ENCODE assay signal across 25 cellular contexts in genomic region chr10:116241642-116242405, GRCh38. TPM values are rescaled to one million over a fixed set of nuclear protein-coding genes. Genes with fewer than 3 reads are reported as not detected.
DNase-seq lines count a peak whose midpoint lies in the region; ATAC-seq and TF ChIP-seq lines count a peak whose summit lies in the region.
"Had no signal": no experiment of that assay in that cellular context is flagged by ENCODE, and none has a peak within 500 bp of the region (broad histone marks: within the 10 kb centered on the region; RNA-seq: fewer than 3 reads in every experiment).

No MANE protein-coding gene starts in this region.

- no peak overlapping the region for H3K27ac ChIP-seq in aorta (ENCODE audit: low read depth in 1 of 2, low read length in 2 of 2)
- H3K27ac ChIP-seq: BLaER1 treated with 17β-estradiol and CSF1 and Interleukin-3, amounts not matched to agents 10 nM and 100 nM; HL-60; KMS-11; SJSA1 had no signal

- H3K4me3 Mint-ChIP-seq in nephron = no peak overlapping the region
- no peak overlapping the region for H3K4me3 Mint-ChIP-seq in activated CD4-positive, alpha-beta T cell treated with anti-CD3 and anti-CD28 coated beads for 36 hours
- H3K4me3 Mint-ChIP-seq: CD4-positive, alpha-beta T cell; IgD-negative memory B cell had no signal

- H3K4me3 ChIP-seq in HFF-Myc (replicated peaks; ENCODE audit: low read depth, low read length) = no peak overlapping the region
- H3K4me3 ChIP-seq in aorta (ENCODE audit: low read length in 2 of 2) = no peak overlapping the region
- H3K4me3 ChIP-seq: BLaER1 treated with 17β-estradiol and CSF1 and Interleukin-3, amounts not matched to agents 10 nM and 100 nM; SJSA1 had no signal

- WGBS in aorta, 2 donors = 85 to 86% methylated on average over 6 of the region's 6 CpGs

- H3K4me1 Mint-ChIP-seq in nephron = peaks cover 69% of the 10 kb centered on the region
- H3K4me1 Mint-ChIP-seq in activated CD4-positive, alpha-beta T cell treated with anti-CD3 and anti-CD28 coated beads for 36 hours = no peaks in the 10 kb centered on the region
- H3K4me1 Mint-ChIP-seq: IgD-negative memory B cell had no signal

- H3K27me3 ChIP-seq in aorta (ENCODE audit: control insufficient read depth in 1 of 2, insufficient read depth in 2 of 2, low read length in 1 of 2) = no peaks in the 10 kb centered on the region
- H3K27me3 ChIP-seq: BLaER1 treated with 17β-estradiol and CSF1 and Interleukin-3, amounts not matched to agents 10 nM and 100 nM; SJSA1 had no signal

- intact Hi-C loops in activated CD4-positive, alpha-beta T cell treated with anti-CD3 and anti-CD28 coated beads for 36 hours (cut with DNase I, micrococcal nuclease) = no loop called here
- intact Hi-C loops in aorta (cut with DNase I) = no loop called here

- H3K27me3 Mint-ChIP-seq in nephron (ENCODE audit: low read depth) = no peaks in the 10 kb centered on the region
- H3K27me3 Mint-ChIP-seq in activated CD4-positive, alpha-beta T cell treated with anti-CD3 and anti-CD28 coated beads for 36 hours = no peaks in the 10 kb centered on the region
- H3K27me3 Mint-ChIP-seq: CD4-positive, alpha-beta T cell; IgD-negative memory B cell had no signal

- CTCF ChIA-PET in activated CD4-positive, alpha-beta T cell treated with anti-CD3 and anti-CD28 coated beads for 36 hours (lab: Charles Lee) = no interaction called here
- CTCF ChIA-PET in HEK293T (lab: Yijun Ruan, JAX) = no interaction called here

- TF ChIP-seq CTCF in AG09319 (IDR thresholded peaks at IDR 0.05; ENCODE audit: low read depth, low read length) = no peak
- TF ChIP-seq CTCF in HFF-Myc (IDR thresholded peaks at IDR 0.05; ENCODE audit: low read depth, low read length, missing control alignments) = no peak
- no peak for TF ChIP-seq CTCF in nephron (IDR thresholded peaks at IDR 0.05; ENCODE audit: unreplicated experiment in 3 of 3)

- H3K36me3 ChIP-seq in aorta (ENCODE audit: control insufficient read depth in 1 of 2, insufficient read depth in 2 of 2, low read length in 1 of 2) = no peaks in the 10 kb centered on the region
- H3K36me3 ChIP-seq: BLaER1 treated with 17β-estradiol and CSF1 and Interleukin-3, amounts not matched to agents 10 nM and 100 nM; SJSA1 had no signal

- peaks cover 0 to 5% of the 10 kb centered on the region in 2 donors for H3K4me1 ChIP-seq in aorta (ENCODE audit: control insufficient read depth in 1 of 2, insufficient read depth in 2 of 2, low read length in 2 of 2)
- H3K4me1 ChIP-seq: SJSA1 had no signal

- H3K9me3 ChIP-seq in aorta (ENCODE audit: control insufficient read depth, low read length) = no peaks in the 10 kb centered on the region
- H3K9me3 ChIP-seq: BLaER1 treated with 17β-estradiol and CSF1 and Interleukin-3, amounts not matched to agents 10 nM and 100 nM; SJSA1 had no signal

- H3K9me3 Mint-ChIP-seq in nephron = no peaks in the 10 kb centered on the region
- H3K9me3 Mint-ChIP-seq in activated CD4-positive, alpha-beta T cell treated with anti-CD3 and anti-CD28 coated beads for 36 hours (ENCODE audit: low read depth) = no peaks in the 10 kb centered on the region
- H3K9me3 Mint-ChIP-seq: CD4-positive, alpha-beta T cell had no signal

- H3K27ac Mint-ChIP-seq in nephron = peak overlapping the region in 2 of 3 experiments; percentile 44 to 56
- no peak overlapping the region for H3K27ac Mint-ChIP-seq in activated CD4-positive, alpha-beta T cell treated with anti-CD3 and anti-CD28 coated beads for 36 hours
- H3K27ac Mint-ChIP-seq: CD4-positive, alpha-beta T cell; IgD-negative memory B cell had no signal

- ATAC-seq in activated CD4-positive, alpha-beta T cell treated with anti-CD3 and anti-CD28 coated beads for 36 hours = no peak
- no peak for ATAC-seq in aorta (ENCODE audit: low FRiP score)

- no peaks in the 10 kb centered on the region for H3K36me3 Mint-ChIP-seq in nephron (ENCODE audit: low read depth)
- H3K36me3 Mint-ChIP-seq in activated CD4-positive, alpha-beta T cell treated with anti-CD3 and anti-CD28 coated beads for 36 hours (ENCODE audit: low read depth) = no peaks in the 10 kb centered on the region
- H3K36me3 Mint-ChIP-seq: IgD-negative memory B cell had no signal

- POLR2A ChIA-PET in activated CD4-positive, alpha-beta T cell treated with anti-CD3 and anti-CD28 coated beads for 36 hours (lab: Charles Lee) = no interaction called here
- POLR2A ChIA-PET in HEK293T (lab: Yijun Ruan, JAX) = no interaction called here

- DNase-seq in AG09319 (ENCODE audit: extremely low read depth, low read depth) (peak; percentile 34), AG20443 (ENCODE audit: low spot score) (peak; percentile 41), HFF-Myc (ENCODE audit: extremely low read depth, low read depth) (peak; percentile 65), aorta (no peak), HEK293T (ENCODE audit: extremely low spot score) (no peak)
- DNase-seq in activated CD4-positive, alpha-beta T cell treated with anti-CD3 and anti-CD28 coated beads for 36 hours = no peak
- DNase-seq: CD4-positive, alpha-beta T cell; DMS79; EL; GDM1; MM.1S; NCI-H2029; NCI-H446 treated with DMSO at 0.1 percent for 48 hours; NCI-H526; NCI-H82; Right ventricle myocardium superior; RPMI8226; T-helper 1 cell had no signal

TF ChIP-seq in HEK293T, 16 proteins besides CTCF, POLR2A, EP300 and RAD21:
- TF ChIP-seq FOXK2 (IDR thresholded peaks at IDR 0.05) (no peak), FOXM1 (IDR thresholded peaks at IDR 0.05; ENCODE audit: borderline replicate concordance) (no peak), HDGF (IDR thresholded peaks at IDR 0.05; ENCODE audit: borderline replicate concordance) (no peak), ELF4 (IDR thresholded peaks at IDR 0.05) (no peak), ARNT (IDR thresholded peaks at IDR 0.05) (no peak), ZNF384 (IDR thresholded peaks at IDR 0.05) (no peak), BHLHE40 (IDR thresholded peaks at IDR 0.05; ENCODE audit: borderline replicate concordance) (no peak), LEF1 (IDR thresholded peaks at IDR 0.05; ENCODE audit: borderline replicate concordance) (no peak)
- TF ChIP-seq, protein P1, sequence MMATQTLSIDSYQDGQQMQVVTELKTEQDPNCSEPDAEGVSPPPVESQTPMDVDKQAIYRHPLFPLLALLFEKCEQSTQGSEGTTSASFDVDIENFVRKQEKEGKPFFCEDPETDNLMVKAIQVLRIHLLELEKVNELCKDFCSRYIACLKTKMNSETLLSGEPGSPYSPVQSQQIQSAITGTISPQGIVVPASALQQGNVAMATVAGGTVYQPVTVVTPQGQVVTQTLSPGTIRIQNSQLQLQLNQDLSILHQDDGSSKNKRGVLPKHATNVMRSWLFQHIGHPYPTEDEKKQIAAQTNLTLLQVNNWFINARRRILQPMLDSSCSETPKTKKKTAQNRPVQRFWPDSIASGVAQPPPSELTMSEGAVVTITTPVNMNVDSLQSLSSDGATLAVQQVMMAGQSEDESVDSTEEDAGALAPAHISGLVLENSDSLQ (IDR thresholded peaks at IDR 0.05) = no peak

RNA-seq across cellular contexts. Expression of gene GFRA1, which starts 31.2 kb away (rescaled TPM):
- under 1 TPM; 0.09 to 0.11 TPM for total RNA-seq in activated CD4-positive, alpha-beta T cell treated with anti-CD3 and anti-CD28 coated beads for 36 hours
- total RNA-seq in aorta = 10 to 100 TPM; 10.3 to 27.1 TPM
- polyA plus RNA-seq in aorta = under 1 TPM; under 0.01 to 0.15 TPM
- total RNA-seq: A673; CD4-positive, alpha-beta T cell had no signal
- polyA plus RNA-seq: IgD-negative memory B cell had no signal

Comparison
In these comparisons a context has a peak if more than half of its experiments do, and no peak if none do; other contexts are left out.
1. DNase-seq: peak in AG09319 (single experiment), AG20443 (single experiment) and HFF-Myc (single experiment); none in activated CD4-positive, alpha-beta T cell treated with anti-CD3 and anti-CD28 coated beads for 36 hours (single experiment), aorta (0 of 2) and HEK293T (single experiment).
2. RNA of gene GFRA1, which starts 31.2 kb away (total RNA-seq): 10.3 to 27.1 TPM in aorta; 0.09 to 0.11 TPM in activated CD4-positive, alpha-beta T cell treated with anti-CD3 and anti-CD28 coated beads for 36 hours; every median in the first group is over 10 times any median in the second.